Comparison of ENCODE assay signal across 37 cellular contexts in the genomic region with DNA sequence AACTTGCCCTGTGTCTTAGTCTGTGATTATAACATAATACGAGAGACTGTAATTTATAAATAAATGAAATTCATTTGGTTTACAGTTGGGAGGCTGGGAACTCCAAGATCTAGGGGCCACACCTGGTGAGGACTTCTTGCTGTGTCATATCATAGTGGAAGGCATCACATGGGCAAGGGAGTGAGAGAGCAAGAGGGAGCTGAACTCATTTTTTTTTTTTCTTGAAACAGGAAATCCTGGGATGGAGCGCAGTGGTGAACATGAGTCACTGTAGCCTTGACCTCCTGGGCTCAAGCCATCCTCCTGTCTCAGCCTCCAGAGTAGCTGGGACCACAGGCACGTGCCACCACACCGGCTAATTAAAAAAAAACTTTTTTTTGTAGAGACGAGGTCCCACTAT. TPM values are rescaled to one million over a fixed set of nuclear protein-coding genes. Genes with fewer than 3 reads are reported as not detected.
"Had no signal": no experiment of that assay in that cellular context is flagged by ENCODE, and none has a peak within 500 bp of the region (broad histone marks: within the 10 kb centered on the region; RNA-seq: fewer than 3 reads in every experiment).

No MANE protein-coding gene starts in this region.

- H3K27me3 Mint-ChIP-seq: activated B cell treated with CpG ODN at 0.5 μM for 24 hours; activated CD4-positive, alpha-beta memory T cell treated with anti-CD3 and anti-CD28 coated beads for 36 hours; activated naive CD4-positive, alpha-beta T cell treated with anti-CD3 and anti-CD28 coated beads, Interleukin-2, amount 10 ng/mL, durations not matched to agents 7 days and 5 days; activated naive CD8-positive, alpha-beta T cell treated with anti-CD3 and anti-CD28 coated beads for 36 hours had no signal

- H3K4me3 ChIP-seq: PC-9 had no signal

- H3K4me1 Mint-ChIP-seq: activated B cell treated with CpG ODN at 0.5 μM for 24 hours had no signal

- H3K4me3 Mint-ChIP-seq: activated B cell treated with CpG ODN at 0.5 μM for 24 hours; activated CD4-positive, alpha-beta memory T cell treated with anti-CD3 and anti-CD28 coated beads for 36 hours; activated naive CD4-positive, alpha-beta T cell treated with anti-CD3 and anti-CD28 coated beads, Interleukin-2, amount 10 ng/mL, durations not matched to agents 7 days and 5 days; activated naive CD8-positive, alpha-beta T cell treated with anti-CD3 and anti-CD28 coated beads for 36 hours had no signal

- H3K27ac Mint-ChIP-seq: activated B cell treated with CpG ODN at 0.5 μM for 24 hours; activated CD4-positive, alpha-beta memory T cell treated with anti-CD3 and anti-CD28 coated beads for 36 hours; activated naive CD4-positive, alpha-beta T cell treated with anti-CD3 and anti-CD28 coated beads, Interleukin-2, amount 10 ng/mL, durations not matched to agents 7 days and 5 days had no signal

- H3K36me3 ChIP-seq: brain microvascular endothelial cell had no signal

- H3K27me3 ChIP-seq: brain microvascular endothelial cell had no signal

- H3K36me3 Mint-ChIP-seq: activated naive CD8-positive, alpha-beta T cell treated with anti-CD3 and anti-CD28 coated beads for 36 hours had no signal

- H3K27ac ChIP-seq: brain microvascular endothelial cell, PC-9, RWPE1, VCaP had no signal

- DNase-seq: activated B cell treated with CpG ODN at 0.5 μM for 24 hours; activated CD4-positive, alpha-beta memory T cell treated with anti-CD3 and anti-CD28 coated beads for 36 hours; activated CD4-positive, alpha-beta T cell treated with anti-CD3 and anti-CD28 coated beads for 4 hours; activated CD4-positive, alpha-beta T cell treated with anti-CD3 and anti-CD28 coated beads, Interleukin-2, amount 50 U/mL, for 1 hour; activated CD4-positive, CD25-positive, alpha-beta regulatory T cell treated with anti-CD3 and anti-CD28 coated beads, Interleukin-2, amount 50 U/mL, for 72 hours; activated gamma-delta T cell treated with Interleukin-2 at 50 U/mL for 16 hours; activated naive CD4-positive, alpha-beta T cell treated with anti-CD3 and anti-CD28 coated beads, Interleukin-2, amount 10 ng/mL, durations not matched to agents 7 days and 5 days; activated naive CD8-positive, alpha-beta T cell treated with anti-CD3 and anti-CD28 coated beads for 36 hours; activated T-cell treated with anti-CD3 and anti-CD28 coated beads, Interleukin-2, amount 50 U/mL, for 1 hour; amniotic stem cell; aorta; brain microvascular endothelial cell; central memory CD4-positive, alpha-beta T cell; Kasumi-1; KG1; MM.1S; MV-4-11; NCI-H1092 treated with DMSO at 0.1 percent for 48 hours; NCI-H146; NCI-H187; NCI-H2029 treated with DMSO at 0.1 percent for 48 hours; NCI-H2107; NCI-H2171; NCI-H510A; NCI-H526; NCI-H748 treated with DMSO at 0.1 percent for 48 hours; NK-92 treated with Interleukin-12 subunit alpha and Interleukin-12 subunit beta, amount 100 ng/mL, for 24 hours; PC-9; SIG-M5; SW 1271; T-helper 1 cell; T-helper 2 cell; T-helper 9 cell had no signal

- ATAC-seq: Right ventricle myocardium inferior had no signal

- H3K9me3 Mint-ChIP-seq: activated B cell treated with CpG ODN at 0.5 μM for 24 hours; activated CD4-positive, alpha-beta memory T cell treated with anti-CD3 and anti-CD28 coated beads for 36 hours; activated naive CD4-positive, alpha-beta T cell treated with anti-CD3 and anti-CD28 coated beads, Interleukin-2, amount 10 ng/mL, durations not matched to agents 7 days and 5 days; activated naive CD8-positive, alpha-beta T cell treated with anti-CD3 and anti-CD28 coated beads for 36 hours had no signal

RNA-seq across cellular contexts. Expression of gene MLANA, which starts 7.2 kb away (rescaled TPM):
- total RNA-seq: activated B cell treated with CpG ODN at 0.5 μM for 24 hours; activated CD4-positive, alpha-beta memory T cell treated with anti-CD3 and anti-CD28 coated beads for 36 hours; activated CD8-positive, alpha-beta memory T cell treated with anti-CD3 and anti-CD28 coated beads for 36 hours; activated naive CD8-positive, alpha-beta T cell treated with anti-CD3 and anti-CD28 coated beads for 36 hours; aorta; PC-9; Right ventricle myocardium inferior had no signal
